1 cellular context compared by ENCODE assay signal in genomic region chr3:41900265-41900664, GRCh38.
TF ChIP-seq lines count a peak whose summit lies in the region.

No MANE protein-coding gene starts in this region.

TF ChIP-seq in GM23338, 12 proteins besides CTCF, POLR2A, EP300 and RAD21 (continued from another document):
- TF ChIP-seq ZNF462 (CRISPR knock-in tag; IDR thresholded peaks at IDR 0.05) (no peak), EZH2phosphoT487 (IDR thresholded peaks at IDR 0.05; ENCODE audit: unreplicated experiment) (no peak), ETS1 (IDR thresholded peaks at IDR 0.05) (no peak), POLR2AphosphoS5 (IDR thresholded peaks at IDR 0.05; ENCODE audit: low read depth) (no peak), CREB1 (CRISPR knock-in tag; IDR thresholded peaks at IDR 0.05; ENCODE audit: low read depth) (no peak), NANOG (IDR thresholded peaks at IDR 0.05; ENCODE audit: borderline replicate concordance) (no peak), ZNF331 (CRISPR knock-in tag; IDR thresholded peaks at IDR 0.05; ENCODE audit: low read depth) (no peak), REST (IDR thresholded peaks at IDR 0.05; ENCODE audit: unreplicated experiment) (no peak)
